8 cellular contexts compared by ENCODE assay signal in the genomic region with DNA sequence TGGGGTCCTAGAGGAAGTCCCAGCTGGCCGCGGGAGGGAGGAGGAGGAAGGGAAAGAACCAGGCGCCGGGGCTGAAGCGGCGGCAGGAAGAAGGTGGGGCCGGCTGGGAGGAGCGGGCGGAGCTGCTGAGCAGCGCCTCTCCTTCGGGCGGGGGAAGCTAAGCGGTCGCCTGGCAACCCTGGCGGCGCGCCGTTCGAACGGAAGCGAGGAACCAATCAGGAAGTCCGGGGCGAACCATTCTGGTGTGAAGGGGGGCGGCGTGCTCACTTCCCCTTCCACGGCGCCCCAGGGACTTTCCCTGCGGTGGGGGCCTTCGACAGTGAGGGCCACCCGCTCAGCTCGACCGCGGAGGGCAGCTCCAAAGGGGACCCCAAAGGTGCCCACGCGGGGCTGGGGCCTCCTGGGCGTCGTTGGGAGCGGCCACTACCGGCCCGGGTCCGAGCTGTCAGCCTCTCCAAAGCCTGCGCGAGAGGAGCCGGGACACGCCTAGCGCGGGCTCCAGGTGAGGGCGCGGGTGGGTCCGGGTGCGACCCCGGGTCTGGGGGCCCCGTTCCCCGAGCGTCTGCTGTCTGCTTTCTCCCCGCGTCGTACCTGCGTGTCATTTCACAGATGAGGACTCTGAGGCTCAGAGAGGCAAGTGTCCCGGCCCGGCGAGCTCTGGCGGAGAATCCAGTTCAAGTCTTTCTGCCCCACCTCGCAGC. TPM values are rescaled to one million over a fixed set of nuclear protein-coding genes. Genes with fewer than 3 reads are reported as not detected.
A peak's percentile ranks its signal among the peaks of the same experiment; 100 is the strongest.
DNase-seq lines count a peak whose midpoint lies in the region; ATAC-seq, FAIRE-seq and TF ChIP-seq lines count a peak whose summit lies in the region.

A gene (plus strand): TSS at position 266 of the 701 bp plus-strand sequence. CDS start 11,090 bp downstream, outside the sequence.

- H3K9me3 ChIP-seq in right atrium auricular region: peaks cover 0 to 6% of the 10 kb centered on the region in 2 donors
- no peaks in the 10 kb centered on the region for H3K9me3 ChIP-seq in psoas muscle

- no peak for FAIRE-seq in urothelium cell line (lab: Jason Lieb, UNC)

- TF ChIP-seq CTCF in right atrium auricular region (IDR thresholded peaks at IDR 0.05) (no peak), psoas muscle (IDR thresholded peaks at IDR 0.05) (no peak)

- H3K4me3 ChIP-seq in right atrium auricular region: peak within 1 kb of the TSS; percentile 71 to 83
- peak within 1 kb of the TSS; percentile 78 for H3K4me3 ChIP-seq in psoas muscle

- 0 to 1% (median 0%) methylated on average over 42 to 64 of the region's 64 CpGs for WGBS in psoas muscle, 3 donors

- peak; percentile 89 for ATAC-seq in GM18505 (IDR thresholded peaks at IDR 0.05; ENCODE audit: unreplicated experiment)
- ATAC-seq in HG02970 (IDR thresholded peaks at IDR 0.05; ENCODE audit: low FRiP score, unreplicated experiment): peak; percentile 94
- ATAC-seq in psoas muscle: peak; percentile 91 to 95 (median 92)

- DNase-seq in NCI-H187 treated with DMSO at 0.1 percent for 48 hours (lab: John Stamatoyannopoulos, UW) (peak; percentile 71), right atrium auricular region (ENCODE audit: low spot score) (peak; percentile 95), psoas muscle (peak; percentile 97 to 98), urothelium cell line (ENCODE audit: low spot score) (peak; percentile 96)

- peak within 1 kb of the TSS; percentile 30 for H3K27ac ChIP-seq in angular gyrus (ENCODE audit: low read depth, low read length)
- H3K27ac ChIP-seq in right atrium auricular region: peak within 1 kb of the TSS; percentile 75 to 84
- peak within 1 kb of the TSS; percentile 79 for H3K27ac ChIP-seq in psoas muscle

- TF ChIP-seq POLR2A in GM18505 (IDR thresholded peaks at IDR 0.05; ENCODE audit: borderline replicate concordance, extremely low read depth, insufficient read depth, insufficient read length): peak; percentile 62

- H3K36me3 ChIP-seq in right atrium auricular region (no peaks in the 10 kb centered on the region), psoas muscle (ENCODE audit: insufficient read depth in 1 of 2, low read depth in 1 of 2) (no peaks in the 10 kb centered on the region)

- no peaks in the 10 kb centered on the region for H3K27me3 ChIP-seq in right atrium auricular region
- no peaks in the 10 kb centered on the region for H3K27me3 ChIP-seq in psoas muscle (ENCODE audit: insufficient read depth in 3 of 3, low read length in 2 of 3)

- H3K4me1 ChIP-seq in right atrium auricular region (peaks cover 0 to 30% of the 10 kb centered on the region in 2 donors), psoas muscle (peaks cover 46% of the 10 kb centered on the region)

- intact Hi-C loops in T-helper 2 cell treated with Interferon-gamma antibody and Interleukin-4, amounts not matched to agents 100 ng/mL and 5 ng/mL, for 36 hours (cut with micrococcal nuclease): loop anchor here (1.0 to 10.0 kb wide), 4 partner anchors 11 to 1271 kb away; a partner anchor contains a TSS
- intact Hi-C loops in psoas muscle (cut with DNase I): loop anchor here in 1 of 2 donors (10.0 kb wide), 1 partner anchor 179 kb away; a partner anchor contains a TSS

RNA-seq across cellular contexts. Expression of the gene that starts here (rescaled TPM):
- total RNA-seq in T-helper 2 cell treated with Interferon-gamma antibody and Interleukin-4, amounts not matched to agents 100 ng/mL and 5 ng/mL, for 36 hours: 19.1 and 19.4 TPM in 2 replicates
- total RNA-seq in right atrium auricular region (1 to 10 TPM; 5.7 to 5.8 TPM), psoas muscle (1 to 10 TPM in 2 of 4 donors, under 1 TPM in 2; 0.83 to 3.4 (median 1.9) TPM)
- polyA plus RNA-seq in psoas muscle: 1 to 10 TPM; 1.4 to 2.5 (median 2.4) TPM

Comparison
In these comparisons a context has a peak if more than half of its experiments do, and no peak if none do; other contexts are left out.
1. Peak in every context shown above with its lines: DNase-seq, ATAC-seq, H3K4me3 ChIP-seq and H3K27ac ChIP-seq.